ENCODE assay signal across 22 cellular contexts in the genomic region with DNA sequence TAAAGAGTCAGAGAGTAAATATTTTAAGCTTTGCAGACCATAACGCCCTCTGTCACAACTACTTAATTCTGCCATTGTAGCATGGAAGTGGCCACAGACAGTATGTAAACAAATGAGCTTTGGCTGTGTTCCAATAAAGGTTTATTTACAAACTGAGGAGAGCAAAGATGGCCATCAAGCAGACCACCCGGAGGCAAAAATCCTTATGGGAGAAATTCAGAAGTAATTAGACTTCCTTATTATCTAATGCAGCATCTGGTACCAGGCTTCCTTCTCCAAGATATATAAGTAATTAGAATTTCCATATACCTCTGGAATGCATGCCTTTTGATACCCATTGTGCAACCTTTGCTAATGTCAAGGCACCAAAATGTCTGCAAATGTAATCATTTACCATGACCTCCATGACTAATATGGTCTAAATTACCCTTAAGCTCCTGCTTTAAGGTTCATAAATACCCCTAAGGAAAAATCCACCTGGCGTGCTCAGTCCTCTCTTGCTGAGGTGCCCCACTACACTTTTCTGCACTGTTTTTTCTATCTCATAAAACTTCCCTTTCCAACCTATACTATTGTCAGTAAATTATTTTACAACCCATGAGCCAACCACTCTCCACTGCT.
DNase-seq lines count a peak whose midpoint lies in the region; ATAC-seq lines count a peak whose summit lies in the region.
"Had no signal": no experiment of that assay in that cellular context is flagged by ENCODE, and none has a peak within 500 bp of the region (broad histone marks: within the 10 kb centered on the region; RNA-seq: fewer than 3 reads in every experiment).

No MANE protein-coding gene starts in this region.

- no peak for ATAC-seq in HG02678 (IDR thresholded peaks at IDR 0.05; ENCODE audit: unreplicated experiment)
- no peak for ATAC-seq in HG02852 (IDR thresholded peaks at IDR 0.05; ENCODE audit: unreplicated experiment)
- ATAC-seq: left lobe of liver, Panc1 had no signal

- DNase-seq in COR-L47 (lab: John Stamatoyannopoulos, UW) (peak; percentile 69), DMS79 treated with DMSO at 0.1 percent for 48 hours (lab: John Stamatoyannopoulos, UW) (peak; percentile 97), NCI-H345 (lab: John Stamatoyannopoulos, UW) (peak; percentile 75), ecto neural progenitor cell (ENCODE audit: low spot score) (peak; percentile 14), foreskin melanocyte (no peak)
- DNase-seq: activated CD4-positive, alpha-beta T cell treated with anti-CD3 and anti-CD28 coated beads for 48 hours; activated effector memory CD4-positive, alpha-beta T cell treated with anti-CD3 and anti-CD28 coated beads, Interleukin-2, amount 50 U/mL, for 16 hours; activated naive CD8-positive, alpha-beta T cell treated with anti-CD3 and anti-CD28 coated beads for 36 hours; activated T-cell treated with anti-CD3 and anti-CD28 coated beads, Interleukin-2, amount 50 U/mL, for 1 hour; aorta; CD8-positive, alpha-beta memory T cell; DMS53; NCI-H1048; NCI-H2107; NCI-H446 treated with DMSO at 0.1 percent for 48 hours; stimulated activated CD4-positive, alpha-beta T cell treated with anti-CD3 and anti-CD28 coated beads, Interleukin-4, amount 100 ng/mL, for 24 hours; T-helper 9 cell; tibial artery had no signal
